ENCODE assay signal across 8 cellular contexts in genomic region chr13:114281351-114282142, GRCh38. TPM values are rescaled to one million over a fixed set of nuclear protein-coding genes. Genes with fewer than 3 reads are reported as not detected.
DNase-seq lines count a peak whose midpoint lies in the region; ATAC-seq and TF ChIP-seq lines count a peak whose summit lies in the region.

UPF3A (plus strand) TSS chr13:114281601; CDS start chr13:114281640, 39 bp downstream.

- H3K36me3 ChIP-seq in kidney epithelial cell (ENCODE audit: control insufficient read depth, insufficient read depth, low read length), result no peaks in the 10 kb centered on the region

- no peaks in the 10 kb centered on the region for H3K27me3 ChIP-seq in kidney epithelial cell (ENCODE audit: control insufficient read depth, insufficient read depth, low read length)

- H3K4me3 ChIP-seq in kidney epithelial cell (ENCODE audit: low read depth, low read length), result peak within 1 kb of the TSS; percentile 83

- ATAC-seq in GM19023 (IDR thresholded peaks at IDR 0.05; ENCODE audit: unreplicated experiment), result peak; percentile 76
- peak; percentile 76 for ATAC-seq in HG03196 (IDR thresholded peaks at IDR 0.05; ENCODE audit: unreplicated experiment)

- DNase-seq in AG09319 (ENCODE audit: extremely low read depth, low read depth) (peak; percentile 84), NCI-H446 (lab: John Stamatoyannopoulos, UW) (peak; percentile 10 to 53), cerebellum (ENCODE audit: low spot score) (peak; percentile 95), kidney epithelial cell (ENCODE audit: low read depth) (peak; percentile 44)
- peak; percentile 81 for DNase-seq in activated CD4-positive, alpha-beta T cell treated with anti-CD3 and anti-CD28 coated beads for 1 hour
- DNase-seq in stimulated activated CD4-positive, alpha-beta T cell treated with anti-CD3 and anti-CD28 coated beads, Interleukin-15, amount 100 ng/mL, for 48 hours (ENCODE audit: low read depth in 2 of 2), result peak; percentile 82 to 83

- TF ChIP-seq CTCF in AG09319 (IDR thresholded peaks at IDR 0.05; ENCODE audit: low read depth, low read length) (no peak), kidney epithelial cell (IDR thresholded peaks at IDR 0.05; ENCODE audit: insufficient read depth, low read length, poor library complexity, severe bottlenecking) (no peak)

RNA-seq across cellular contexts. Expression of gene UPF3A, which starts in this region (rescaled TPM):
- total RNA-seq in cerebellum (86.5 TPM), kidney epithelial cell (22.5 and 30.7 TPM in 2 replicates)

Comparison
In these comparisons a context has a peak if more than half of its experiments do, and no peak if none do; other contexts are left out.
1. Peak in every context shown above with its lines: DNase-seq, ATAC-seq and H3K4me3 ChIP-seq.
2. DNase-seq: peak in every context shown above with its lines; median percentile 95 in cerebellum; 84 in AG09319; 82 in stimulated activated CD4-positive, alpha-beta T cell treated with anti-CD3 and anti-CD28 coated beads, Interleukin-15, amount 100 ng/mL, for 48 hours; 81 in activated CD4-positive, alpha-beta T cell treated with anti-CD3 and anti-CD28 coated beads for 1 hour; 44 in kidney epithelial cell; 32 in NCI-H446.